8 cellular contexts compared by ENCODE assay signal in the genomic region with DNA sequence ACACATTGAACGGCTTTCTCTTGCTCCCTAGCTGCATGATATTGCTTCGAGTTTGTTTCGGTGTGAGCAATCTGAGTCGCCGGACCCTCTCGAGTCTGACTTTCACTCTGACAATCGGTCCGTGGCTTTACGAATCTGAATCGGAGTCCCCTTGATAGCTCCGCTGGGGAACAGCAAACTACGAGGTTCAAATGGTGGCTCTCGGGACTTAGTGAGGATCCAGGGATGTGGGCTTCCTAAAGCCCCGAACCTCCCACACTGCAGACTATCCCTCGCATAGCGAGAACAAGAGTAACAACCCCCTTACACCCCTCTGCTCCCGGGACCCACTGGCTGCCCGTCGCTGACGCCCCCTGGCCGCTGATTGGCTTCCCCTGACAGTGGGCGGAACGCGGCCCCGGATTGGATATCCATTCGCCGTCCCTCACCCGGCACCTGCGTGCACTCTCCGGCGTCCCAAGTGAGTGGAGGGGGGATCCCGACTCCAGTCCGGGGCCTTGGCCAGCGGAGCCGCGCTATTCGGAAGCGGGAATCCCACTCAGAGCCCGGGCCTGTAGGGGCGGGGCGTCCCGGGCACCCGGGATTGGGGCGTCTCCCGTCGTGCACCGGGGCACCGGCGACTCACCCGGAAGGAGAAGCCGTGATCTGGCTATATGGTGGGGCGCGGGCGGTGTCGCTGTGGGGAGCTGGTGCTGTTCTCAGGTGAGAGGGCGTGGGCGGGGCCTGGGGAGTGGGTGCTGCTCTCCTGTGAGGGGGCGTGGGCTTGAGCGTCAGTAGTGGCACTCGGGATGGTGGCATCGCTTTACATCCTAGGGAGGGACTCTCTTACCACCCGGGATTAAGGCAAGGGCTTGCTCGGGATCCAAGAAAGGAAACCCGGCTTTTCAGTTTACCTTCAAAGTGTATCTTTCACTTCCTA. TPM values are rescaled to one million over a fixed set of nuclear protein-coding genes. Genes with fewer than 3 reads are reported as not detected.
DNase-seq lines count a peak whose midpoint lies in the region; ATAC-seq and TF ChIP-seq lines count a peak whose summit lies in the region.

A gene with protein sequence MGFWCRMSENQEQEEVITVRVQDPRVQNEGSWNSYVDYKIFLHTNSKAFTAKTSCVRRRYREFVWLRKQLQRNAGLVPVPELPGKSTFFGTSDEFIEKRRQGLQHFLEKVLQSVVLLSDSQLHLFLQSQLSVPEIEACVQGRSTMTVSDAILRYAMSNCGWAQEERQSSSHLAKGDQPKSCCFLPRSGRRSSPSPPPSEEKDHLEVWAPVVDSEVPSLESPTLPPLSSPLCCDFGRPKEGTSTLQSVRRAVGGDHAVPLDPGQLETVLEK (plus strand): TSS at position 630 of the 919 bp plus-strand sequence. CDS start 4,278 bp downstream, outside the sequence.

- no peak for TF ChIP-seq CTCF in CD14-positive monocyte (IDR thresholded peaks at IDR 0.05)

- H3K27ac Mint-ChIP-seq in CD14-positive monocyte: peak within 1 kb of the TSS; percentile 88 to 97 (median 94)
- peak within 1 kb of the TSS; percentile 94 for H3K27ac Mint-ChIP-seq in activated CD4-positive, alpha-beta T cell treated with anti-CD3 and anti-CD28 coated beads, Interleukin-2, amount 10 ng/mL, durations not matched to agents 7 days and 5 days

- ATAC-seq in GM19351 (IDR thresholded peaks at IDR 0.05; ENCODE audit: unreplicated experiment): peak; percentile 74
- ATAC-seq in HG03520 (IDR thresholded peaks at IDR 0.05; ENCODE audit: unreplicated experiment): peak; percentile 70
- peak; percentile 96 for ATAC-seq in left lobe of liver

- DNase-seq in CD14-positive monocyte (ENCODE audit: low spot score) (peak; percentile 81), NCI-H69 (lab: John Stamatoyannopoulos, UW) (peak; percentile 96), cortex of kidney (lab: John Stamatoyannopoulos, UW) (peak; percentile 93), left lobe of liver (ENCODE audit: low spot score) (peak; percentile 92)
- peak; percentile 96 for DNase-seq in activated CD4-positive, alpha-beta T cell treated with anti-CD3 and anti-CD28 coated beads, Interleukin-2, amount 10 ng/mL, durations not matched to agents 7 days and 5 days
- peak; percentile 84 to 87 for DNase-seq in stimulated activated CD4-positive, alpha-beta T cell treated with anti-CD3 and anti-CD28 coated beads, Interleukin-2, amount 100 ng/mL, for 48 hours

- peaks cover 72% of the 10 kb centered on the region for H3K4me1 Mint-ChIP-seq in CD14-positive monocyte
- peaks cover 67% of the 10 kb centered on the region for H3K4me1 Mint-ChIP-seq in activated CD4-positive, alpha-beta T cell treated with anti-CD3 and anti-CD28 coated beads, Interleukin-2, amount 10 ng/mL, durations not matched to agents 7 days and 5 days

- peaks cover 8 to 14% of the 10 kb centered on the region in 2 donors for H3K36me3 Mint-ChIP-seq in CD14-positive monocyte
- H3K36me3 Mint-ChIP-seq in activated CD4-positive, alpha-beta T cell treated with anti-CD3 and anti-CD28 coated beads, Interleukin-2, amount 10 ng/mL, durations not matched to agents 7 days and 5 days (ENCODE audit: low read depth): peaks cover 35% of the 10 kb centered on the region

- POLR2A ChIA-PET in activated CD4-positive, alpha-beta T cell treated with anti-CD3 and anti-CD28 coated beads, Interleukin-2, amount 10 ng/mL, durations not matched to agents 7 days and 5 days (lab: Charles Lee): interaction anchor here (0.7 kb wide), 1 partner anchor 17 kb away, joined by 3 read pairs; no protein-coding TSS in a partner anchor

- CTCF ChIA-PET in activated CD4-positive, alpha-beta T cell treated with anti-CD3 and anti-CD28 coated beads, Interleukin-2, amount 10 ng/mL, durations not matched to agents 7 days and 5 days (lab: Charles Lee): interaction anchor here (0.7 to 2.4 kb wide), 16 partner anchors 8 to 511 kb away, joined by 3 to 9 read pairs (median 4); partner anchors contain the start of gene CDK5RAP3

- intact Hi-C loops in CD14-positive monocyte (cut with micrococcal nuclease): loop anchor here in 1 of 2 donors (10.0 kb wide), 1 partner anchor 133 kb away; the partner anchor contains the start of gene CDK5RAP3

- H3K27me3 Mint-ChIP-seq in CD14-positive monocyte (ENCODE audit: low read depth in 3 of 3): peaks cover 0 to 5% (median 0%) of the 10 kb centered on the region in 3 donors
- H3K27me3 Mint-ChIP-seq in activated CD4-positive, alpha-beta T cell treated with anti-CD3 and anti-CD28 coated beads, Interleukin-2, amount 10 ng/mL, durations not matched to agents 7 days and 5 days: no peaks in the 10 kb centered on the region

- peaks cover 0 to 9% (median 6%) of the 10 kb centered on the region in 7 donors for H3K9me3 Mint-ChIP-seq in CD14-positive monocyte
- H3K9me3 Mint-ChIP-seq in activated CD4-positive, alpha-beta T cell treated with anti-CD3 and anti-CD28 coated beads, Interleukin-2, amount 10 ng/mL, durations not matched to agents 7 days and 5 days: peaks cover 11% of the 10 kb centered on the region

- peak within 1 kb of the TSS; percentile 98 to 99 for H3K4me3 Mint-ChIP-seq in CD14-positive monocyte
- peak within 1 kb of the TSS; percentile 96 for H3K4me3 Mint-ChIP-seq in activated CD4-positive, alpha-beta T cell treated with anti-CD3 and anti-CD28 coated beads, Interleukin-2, amount 10 ng/mL, durations not matched to agents 7 days and 5 days

RNA-seq across cellular contexts. Expression of the gene that starts here (rescaled TPM):
- 10 to 100 TPM; 48.4 to 49.3 TPM for polyA plus RNA-seq in CD14-positive monocyte
- total RNA-seq in activated CD4-positive, alpha-beta T cell treated with anti-CD3 and anti-CD28 coated beads, Interleukin-2, amount 10 ng/mL, durations not matched to agents 7 days and 5 days: 10 to 100 TPM; 21.2 to 22.4 TPM
- 9.8 TPM for total RNA-seq in left lobe of liver

Comparison
In these comparisons a context has a peak if more than half of its experiments do, and no peak if none do; other contexts are left out.
1. Peak in every context shown above with its lines: DNase-seq and ATAC-seq.